8 cellular contexts compared by ENCODE assay signal in genomic region chr3:197847866-197848401, GRCh38. TPM values are rescaled to one million over a fixed set of nuclear protein-coding genes. Genes with fewer than 3 reads are reported as not detected.
DNase-seq lines count a peak whose midpoint lies in the region; ATAC-seq and TF ChIP-seq lines count a peak whose summit lies in the region.

No MANE protein-coding gene starts in this region.

- DNase-seq in Ammon's horn (ENCODE audit: low spot score) = peak; percentile 13
- DNase-seq in T-cell = peak in 16 of 34 experiments; percentile 1 to 27 (median 10)
- peak; percentile 74 for DNase-seq in germinal center (ENCODE audit: low spot score)
- no peak for DNase-seq in tibial nerve (ENCODE audit: low spot score in 2 of 2)
- DNase-seq in iPS-NIHi7 (ENCODE audit: extremely low spot score) = no peak
- no peak for DNase-seq in HPDE6-E6E7 (ENCODE audit: extremely low spot score)

- ATAC-seq in GM18861 (IDR thresholded peaks at IDR 0.05; ENCODE audit: unreplicated experiment) (peak; percentile 82), HG03159 (IDR thresholded peaks at IDR 0.05; ENCODE audit: unreplicated experiment) (peak; percentile 86), T-cell (replicated peaks in 1 of 4) (peak; percentile 89 to 97 (median 92))

- POLR2A ChIA-PET in T-cell (lab: Charles Lee) = no interaction called here

- CTCF ChIA-PET in T-cell (lab: Charles Lee) = no interaction called here

- H3K36me3 ChIP-seq in tibial nerve = peaks cover 0 to 64% (median under 1%) of the 10 kb centered on the region in 3 donors

- TF ChIP-seq CTCF in tibial nerve (IDR thresholded peaks at IDR 0.05) = no peak

- peaks cover 0 to 16% (median 4%) of the 10 kb centered on the region in 4 donors for H3K4me1 ChIP-seq in tibial nerve

- H3K9me3 ChIP-seq in tibial nerve = no peaks in the 10 kb centered on the region

- H3K27ac ChIP-seq in tibial nerve = peak overlapping the region; percentile 19 to 62 (median 44)

- H3K36me3 Mint-ChIP-seq in T-cell = peaks cover 63% of the 10 kb centered on the region

- H3K27me3 ChIP-seq in tibial nerve = no peaks in the 10 kb centered on the region

- H3K27me3 Mint-ChIP-seq in T-cell = no peaks in the 10 kb centered on the region

- H3K27ac Mint-ChIP-seq in T-cell = peak overlapping the region; percentile 94 to 96

- peak overlapping the region; percentile 58 to 80 (median 68) for H3K4me3 Mint-ChIP-seq in T-cell

- WGBS in tibial nerve, 2 donors = 27 to 30% methylated on average over 8 of the region's 8 CpGs

- no peak for TF ChIP-seq EP300 in tibial nerve (IDR thresholded peaks at IDR 0.05)

- H3K9me3 Mint-ChIP-seq in T-cell = no peaks in the 10 kb centered on the region

- H3K4me3 ChIP-seq in tibial nerve = peak overlapping the region in 3 of 4 donors; percentile 17 to 28 (median 25)

- peaks cover 20 to 26% (median 23%) of the 10 kb centered on the region in 3 donors for H3K4me1 Mint-ChIP-seq in T-cell

- no peak for TF ChIP-seq POLR2A in tibial nerve (IDR thresholded peaks at IDR 0.05)

RNA-seq across cellular contexts. Expression of gene LRCH3, which starts 56.9 kb away (rescaled TPM):
- total RNA-seq in T-cell = 10 to 100 TPM; 51.4 to 75.1 (median 62.2) TPM
- 10 to 100 TPM; 47.3 to 74.1 (median 70.6) TPM for total RNA-seq in tibial nerve

Comparison
In these comparisons a context has a peak if more than half of its experiments do, and no peak if none do; other contexts are left out.
1. DNase-seq: peak in Ammon's horn (single experiment) and germinal center (single experiment); none in tibial nerve (0 of 2), iPS-NIHi7 (single experiment) and HPDE6-E6E7 (single experiment).
2. Peak in every context shown above with its lines, with median percentiles within 50 percentile points of each other: ATAC-seq.